In genomic region chr21:45983981-45984551, GRCh38 we compare ENCODE assay signal across 11 cellular contexts. TPM values are rescaled to one million over a fixed set of nuclear protein-coding genes. Genes with fewer than 3 reads are reported as not detected.
DNase-seq lines count a peak whose midpoint lies in the region; ATAC-seq and TF ChIP-seq lines count a peak whose summit lies in the region.
"Had no signal": no experiment of that assay in that cellular context is flagged by ENCODE, and none has a peak within 500 bp of the region (broad histone marks: within the 10 kb centered on the region; RNA-seq: fewer than 3 reads in every experiment).

No MANE protein-coding gene starts in this region.

- no peak overlapping the region for H3K4me2 ChIP-seq in GM23338

- peak; percentile 50 for DNase-seq in natural killer cell treated with Interleukin-12 subunit alpha and Interleukin-12 subunit beta and Interleukin-15 and Interleukin-18, amount 100 ng/mL, for 72 hours (ENCODE audit: low spot score)
- DNase-seq in natural killer cell (no peak), colonic mucosa (no peak), GDM1 (lab: John Stamatoyannopoulos, UW) (no peak), GM23338 (ENCODE audit: low spot score) (no peak)
- DNase-seq: CD8-positive, alpha-beta memory T cell; naive B cell had no signal

- no peaks in the 10 kb centered on the region for H3K9me2 ChIP-seq in GM23338 (ENCODE audit: insufficient read depth)

- H3F3A ChIP-seq in GM23338 (replicated peaks; ENCODE audit: low read depth) = peaks cover 25% of the 10 kb centered on the region

- peak overlapping the region; percentile 69 for H3K4me3 ChIP-seq in colonic mucosa
- H3K4me3 ChIP-seq in muscle layer of colon (ENCODE audit: low read depth in 1 of 2, low read length in 2 of 2) = peak overlapping the region; percentile 34 to 49
- no peak overlapping the region for H3K4me3 ChIP-seq in GM23338

- no peaks in the 10 kb centered on the region for H3K36me3 ChIP-seq in colonic mucosa
- peaks cover 39% of the 10 kb centered on the region for H3K36me3 ChIP-seq in muscle layer of colon (ENCODE audit: insufficient read depth, low read length)
- H3K36me3 ChIP-seq in GM23338 (ENCODE audit: insufficient read depth) = peaks cover 3% of the 10 kb centered on the region; the same call in 1 of the 2 replicates

- peaks cover 6% of the 10 kb centered on the region; the same call in 1 of the 2 replicates for H4K20me1 ChIP-seq in GM23338 (replicated peaks; ENCODE audit: insufficient read depth)

- no peak overlapping the region for H3K27ac Mint-ChIP-seq in natural killer cell treated with Interleukin-12 subunit alpha and Interleukin-12 subunit beta and Interleukin-15 and Interleukin-18, amount 100 ng/mL, for 72 hours
- H3K27ac Mint-ChIP-seq in natural killer cell (peak overlapping the region in 1 of 2 donors; percentile 27), GM23338 (no peak overlapping the region)

- no peaks in the 10 kb centered on the region for H3K36me3 Mint-ChIP-seq in natural killer cell treated with Interleukin-12 subunit alpha and Interleukin-12 subunit beta and Interleukin-15 and Interleukin-18, amount 100 ng/mL, for 72 hours
- H3K36me3 Mint-ChIP-seq in natural killer cell = no peaks in the 10 kb centered on the region
- peaks cover 13% of the 10 kb centered on the region for H3K36me3 Mint-ChIP-seq in GM23338 (ENCODE audit: low read depth)
- H3K36me3 Mint-ChIP-seq: naive B cell had no signal

- H3K4me3 Mint-ChIP-seq in natural killer cell treated with Interleukin-12 subunit alpha and Interleukin-12 subunit beta and Interleukin-15 and Interleukin-18, amount 100 ng/mL, for 72 hours = no peak overlapping the region
- H3K4me3 Mint-ChIP-seq in natural killer cell (no peak overlapping the region), GM23338 (no peak overlapping the region)

- ATAC-seq in natural killer cell treated with Interleukin-12 subunit alpha and Interleukin-12 subunit beta and Interleukin-15 and Interleukin-18, amount 100 ng/mL, for 72 hours = no peak
- ATAC-seq in natural killer cell (no peak), HG03175 (IDR thresholded peaks at IDR 0.05; ENCODE audit: unreplicated experiment) (no peak), HG02885 (IDR thresholded peaks at IDR 0.05; ENCODE audit: poor library complexity, unreplicated experiment) (no peak), GM23338 (no peak)

- H3K9ac ChIP-seq in colonic mucosa (ENCODE audit: low read depth in 2 of 2, low read length in 2 of 2) (peak overlapping the region in 1 of 2 donors; percentile 35), muscle layer of colon (ENCODE audit: low read length) (peak overlapping the region; percentile 25)

- H3K27me3 ChIP-seq in colonic mucosa (peaks cover 16% of the 10 kb centered on the region), muscle layer of colon (ENCODE audit: control insufficient read depth in 1 of 2, insufficient read depth in 2 of 2, low read length in 2 of 2) (no peaks in the 10 kb centered on the region), GM23338 (ENCODE audit: insufficient read depth) (peaks cover 13% of the 10 kb centered on the region; the same call in 1 of the 2 replicates)

- peak overlapping the region; percentile 36 for H3K27ac ChIP-seq in colonic mucosa
- peak overlapping the region; percentile 76 for H3K27ac ChIP-seq in muscle layer of colon (ENCODE audit: low read depth, low read length)
- H3K27ac ChIP-seq in GM23338 (ENCODE audit: low read depth) = no peak overlapping the region

- H2AFZ ChIP-seq in GM23338 = no peak overlapping the region

- H3K4me1 Mint-ChIP-seq in natural killer cell treated with Interleukin-12 subunit alpha and Interleukin-12 subunit beta and Interleukin-15 and Interleukin-18, amount 100 ng/mL, for 72 hours (ENCODE audit: low read depth in 2 of 2) = peaks cover 3 to 5% of the 10 kb centered on the region in 2 donors
- H3K4me1 Mint-ChIP-seq in natural killer cell (peaks cover 0 to 9% of the 10 kb centered on the region in 2 donors), GM23338 (peaks cover 7% of the 10 kb centered on the region)

- TF ChIP-seq CTCF in natural killer cell (IDR thresholded peaks at IDR 0.05) = no peak
- TF ChIP-seq CTCF in colonic mucosa (IDR thresholded peaks at IDR 0.05) = no peak
- no peak for TF ChIP-seq CTCF in GM23338 (conservative IDR thresholded peaks at IDR 0.05; ENCODE audit: low read depth in 2 of 2)

- peaks cover 6% of the 10 kb centered on the region for H3K9me3 Mint-ChIP-seq in natural killer cell treated with Interleukin-12 subunit alpha and Interleukin-12 subunit beta and Interleukin-15 and Interleukin-18, amount 100 ng/mL, for 72 hours
- H3K9me3 Mint-ChIP-seq in natural killer cell (peaks cover 5 to 6% of the 10 kb centered on the region in 2 donors), GM23338 (no peaks in the 10 kb centered on the region)
- H3K9me3 Mint-ChIP-seq: CD8-positive, alpha-beta memory T cell had no signal

- H3K79me2 ChIP-seq in GM23338 (replicated peaks; ENCODE audit: insufficient read depth) = peaks cover 4% of the 10 kb centered on the region; the same call in 1 of the 2 replicates

- no peaks in the 10 kb centered on the region for H3K9me3 ChIP-seq in colonic mucosa
- no peaks in the 10 kb centered on the region for H3K9me3 ChIP-seq in muscle layer of colon (ENCODE audit: low read length)
- H3K9me3 ChIP-seq: HAP-1 had no signal

- peaks cover 8 to 13% of the 10 kb centered on the region in 2 donors for H3K27me3 Mint-ChIP-seq in natural killer cell treated with Interleukin-12 subunit alpha and Interleukin-12 subunit beta and Interleukin-15 and Interleukin-18, amount 100 ng/mL, for 72 hours
- H3K27me3 Mint-ChIP-seq in natural killer cell (ENCODE audit: low read depth in 2 of 2) (peaks cover 0 to 12% of the 10 kb centered on the region in 2 donors), GM23338 (ENCODE audit: insufficient read depth, low read depth, poor library complexity) (no peaks in the 10 kb centered on the region)

- intact Hi-C loops in natural killer cell (cut with micrococcal nuclease) = no loop called here
- intact Hi-C loops in colonic mucosa (cut with DNase I) = loop anchor here (5.0 kb wide), 1 partner anchor 113 kb away; the partner anchor contains the start of gene COL6A2

- H3K4me1 ChIP-seq in colonic mucosa (no peaks in the 10 kb centered on the region), muscle layer of colon (ENCODE audit: insufficient read depth, low read length) (peaks cover 59% of the 10 kb centered on the region), GM23338 (ENCODE audit: insufficient read depth) (peaks cover 8% of the 10 kb centered on the region)

TF ChIP-seq in GM23338, 12 proteins besides CTCF, POLR2A, EP300 and RAD21:
- TF ChIP-seq STAT1 (IDR thresholded peaks at IDR 0.05; ENCODE audit: unreplicated experiment) (no peak), EZH2phosphoT487 (IDR thresholded peaks at IDR 0.05; ENCODE audit: unreplicated experiment) (no peak), REST (IDR thresholded peaks at IDR 0.05; ENCODE audit: unreplicated experiment) (no peak), ZNF331 (CRISPR knock-in tag; IDR thresholded peaks at IDR 0.05; ENCODE audit: low read depth) (no peak), EZH2 (IDR thresholded peaks at IDR 0.05; ENCODE audit: low read depth, unreplicated experiment) (no peak), JUNB (IDR thresholded peaks at IDR 0.05; ENCODE audit: unreplicated experiment) (no peak), POLR2AphosphoS5 (IDR thresholded peaks at IDR 0.05; ENCODE audit: low read depth) (no peak), ZNF114 (CRISPR knock-in tag; IDR thresholded peaks at IDR 0.05) (no peak)
TF ChIP-seq in GM23338: peak in this region for 0.

RNA-seq across cellular contexts. Expression of gene COL6A1, which starts 2.5 kb away (rescaled TPM):
- total RNA-seq in natural killer cell treated with Interleukin-12 subunit alpha and Interleukin-12 subunit beta and Interleukin-15 and Interleukin-18, amount 100 ng/mL, for 72 hours = not detected
- total RNA-seq in natural killer cell = 1 to 10 TPM; 1.0 to 5.2 (median 2.5) TPM
- 100 to 1,000 TPM in 1 of 2 donors, 10 to 100 TPM in 1; 39.8 to 131 TPM for total RNA-seq in colonic mucosa
- 151 and 180 TPM in 2 replicates for total RNA-seq in GM23338 (2014; rRNA removed; shearing (Covaris generic))
- 76.0 and 84.5 TPM in 2 replicates for polyA plus RNA-seq in GM23338 (2016; fragmentation: Nextera tagmentation; extraction: Ambion mirVana)

Comparison
In these comparisons a context has a peak if more than half of its experiments do, and no peak if none do; other contexts are left out.
1. RNA of gene COL6A1, which starts 2.5 kb away (total RNA-seq): 151 to 180 TPM in GM23338 and 39.8 to 131 TPM in colonic mucosa; 1.0 to 5.2 TPM in natural killer cell and not detected in natural killer cell treated with Interleukin-12 subunit alpha and Interleukin-12 subunit beta and Interleukin-15 and Interleukin-18, amount 100 ng/mL, for 72 hours; every median in the first group is over 4 times any median in the second.